33 cellular contexts compared by ENCODE assay signal in the genomic region with DNA sequence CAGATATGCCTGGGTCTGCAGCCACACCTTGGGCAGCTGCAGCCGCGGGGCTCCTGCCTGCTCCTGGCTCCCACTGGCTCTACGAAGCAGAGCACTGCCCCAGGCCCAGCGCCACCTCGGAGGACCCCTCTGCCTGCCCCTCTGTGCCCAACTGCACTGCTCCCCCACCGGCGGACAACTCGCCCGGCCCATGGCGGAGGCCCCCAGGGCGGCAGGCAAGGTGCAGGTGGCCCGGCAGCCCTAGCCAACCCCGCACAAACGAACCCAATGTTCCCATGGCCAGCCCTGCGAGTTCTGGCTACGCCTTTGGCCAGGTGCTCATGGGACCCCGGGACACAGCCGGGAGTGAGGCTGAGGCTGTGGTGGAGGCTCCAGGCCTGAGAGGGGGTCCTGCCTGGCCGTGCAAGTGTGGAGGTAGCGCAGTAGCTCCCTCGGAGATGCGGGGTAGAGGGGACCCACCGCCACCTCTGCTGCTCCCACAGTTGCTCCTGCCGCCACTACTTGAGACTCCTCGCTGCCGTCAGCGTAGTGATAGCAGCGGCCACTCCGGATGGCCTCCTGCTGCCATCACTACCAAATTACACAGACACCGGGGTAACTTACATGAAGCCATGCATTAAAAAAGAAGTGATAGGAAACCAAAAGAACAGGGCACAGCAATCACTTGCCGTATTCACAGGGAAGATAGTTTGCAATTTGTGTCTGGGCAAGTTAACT.
"Had no signal": no experiment of that assay in that cellular context is flagged by ENCODE, and none has a peak within 500 bp of the region (broad histone marks: within the 10 kb centered on the region; RNA-seq: fewer than 3 reads in every experiment).

No MANE protein-coding gene starts in this region.

- H3K4me1 ChIP-seq: body of pancreas, esophagus muscularis mucosa, foreskin keratinocyte, gastrocnemius medialis, heart right ventricle had no signal

- H3K27ac Mint-ChIP-seq: activated CD4-positive, alpha-beta T cell treated with anti-CD3 and anti-CD28 coated beads for 36 hours; activated CD8-positive, alpha-beta memory T cell treated with anti-CD3 and anti-CD28 coated beads, Interleukin-2, amount 10 ng/mL, durations not matched to agents 7 days and 5 days; activated CD8-positive, alpha-beta T cell treated with anti-CD3 and anti-CD28 coated beads for 36 hours; activated naive CD4-positive, alpha-beta T cell treated with anti-CD3 and anti-CD28 coated beads, Interleukin-2, amount 10 ng/mL, durations not matched to agents 7 days and 5 days; activated naive CD4-positive, alpha-beta T cell treated with anti-CD3 and anti-CD28 coated beads, Interleukin-2, amount 50 U/mL, for 72 hours; activated T-helper 1 cell treated with anti-CD3 and anti-CD28 coated beads, Interleukin-12 subunit alpha, Interleukin-12 subunit beta, Interleukin-2, Interleukin-4 antibody, amounts not matched to agents 30 ng/mL and 10 ng/mL and 1 ng/mL, durations not matched to agents 14 hours and 24 hours and 36 hours; activated T-helper 2 cell treated with anti-CD3 and anti-CD28 coated beads, Interferon-gamma antibody, Interleukin-2, Interleukin-4, amounts not matched to agents 10 μg/mL and 5 μg/mL and 100 μg/mL, durations not matched to agents 14 hours and 24 hours and 36 hours; effector memory CD8-positive, alpha-beta T cell; T-helper 17 cell; T-helper 2 cell treated with Interferon-gamma antibody and Interleukin-4, amounts not matched to agents 5 μg/mL and 100 μg/mL, for 36 hours had no signal

- H3K9me3 ChIP-seq: body of pancreas, esophagus muscularis mucosa, gastrocnemius medialis, heart right ventricle had no signal

- H3K27me3 Mint-ChIP-seq: activated CD4-positive, alpha-beta T cell treated with anti-CD3 and anti-CD28 coated beads for 36 hours; activated CD8-positive, alpha-beta memory T cell treated with anti-CD3 and anti-CD28 coated beads, Interleukin-2, amount 10 ng/mL, durations not matched to agents 7 days and 5 days; activated CD8-positive, alpha-beta T cell treated with anti-CD3 and anti-CD28 coated beads for 36 hours; activated naive CD4-positive, alpha-beta T cell treated with anti-CD3 and anti-CD28 coated beads, Interleukin-2, amount 10 ng/mL, durations not matched to agents 7 days and 5 days; effector memory CD8-positive, alpha-beta T cell; T-helper 17 cell had no signal

- H3K4me3 Mint-ChIP-seq: activated CD4-positive, alpha-beta T cell treated with anti-CD3 and anti-CD28 coated beads for 36 hours; activated CD8-positive, alpha-beta memory T cell treated with anti-CD3 and anti-CD28 coated beads, Interleukin-2, amount 10 ng/mL, durations not matched to agents 7 days and 5 days; activated CD8-positive, alpha-beta T cell treated with anti-CD3 and anti-CD28 coated beads for 36 hours; activated naive CD4-positive, alpha-beta T cell treated with anti-CD3 and anti-CD28 coated beads, Interleukin-2, amount 10 ng/mL, durations not matched to agents 7 days and 5 days; activated T-helper 1 cell treated with anti-CD3 and anti-CD28 coated beads, Interleukin-12 subunit alpha, Interleukin-12 subunit beta, Interleukin-2, Interleukin-4 antibody, amounts not matched to agents 30 ng/mL and 10 ng/mL and 1 ng/mL, durations not matched to agents 14 hours and 24 hours and 36 hours; effector memory CD8-positive, alpha-beta T cell; T-helper 17 cell; T-helper 2 cell treated with Interferon-gamma antibody and Interleukin-4, amounts not matched to agents 5 μg/mL and 100 μg/mL, for 36 hours had no signal

- H3K27ac ChIP-seq: body of pancreas, esophagus muscularis mucosa, foreskin keratinocyte, gastrocnemius medialis, heart right ventricle, WERI-Rb-1 had no signal

- H3K36me3 ChIP-seq: esophagus muscularis mucosa, gastrocnemius medialis, heart right ventricle, WERI-Rb-1 had no signal

- ATAC-seq: activated CD4-positive, alpha-beta T cell treated with anti-CD3 and anti-CD28 coated beads for 36 hours; activated CD8-positive, alpha-beta memory T cell treated with anti-CD3 and anti-CD28 coated beads, Interleukin-2, amount 10 ng/mL, durations not matched to agents 7 days and 5 days; activated CD8-positive, alpha-beta T cell treated with anti-CD3 and anti-CD28 coated beads for 36 hours; activated naive CD4-positive, alpha-beta T cell treated with anti-CD3 and anti-CD28 coated beads, Interleukin-2, amount 50 U/mL, for 72 hours; body of pancreas; effector memory CD8-positive, alpha-beta T cell; foreskin keratinocyte; gastrocnemius medialis; heart right ventricle; T-helper 17 cell had no signal

- H3K27me3 ChIP-seq: body of pancreas, foreskin keratinocyte, gastrocnemius medialis, heart right ventricle had no signal

- DNase-seq: activated CD4-positive, alpha-beta T cell treated with anti-CD3 and anti-CD28 coated beads for 36 hours; activated CD4-positive, alpha-beta T cell treated with anti-CD3 and anti-CD28 coated beads, Interleukin-2, amount 50 U/mL, for 1 hour; activated CD4-positive, alpha-beta T cell treated with anti-CD3 and anti-CD28 coated beads, Interleukin-2, amount 50 U/mL, for 48 hours; activated CD4-positive, CD25-positive, alpha-beta regulatory T cell; activated CD4-positive, CD25-positive, alpha-beta regulatory T cell treated with anti-CD3 and anti-CD28 coated beads, Interleukin-2, amount 50 U/mL, for 72 hours; activated CD8-positive, alpha-beta memory T cell treated with anti-CD3 and anti-CD28 coated beads, Interleukin-2, amount 10 ng/mL, durations not matched to agents 7 days and 5 days; activated CD8-positive, alpha-beta memory T cell treated with anti-CD3 and anti-CD28 coated beads, Interleukin-2, amount 50 U/mL, for 4 hours; activated CD8-positive, alpha-beta T cell treated with anti-CD3 and anti-CD28 coated beads for 36 hours; activated effector memory CD4-positive, alpha-beta T cell treated with anti-CD3 and anti-CD28 coated beads, Interleukin-2, amount 50 U/mL, for 16 hours; activated naive CD4-positive, alpha-beta T cell treated with anti-CD3 and anti-CD28 coated beads, Interleukin-2, amount 10 ng/mL, durations not matched to agents 7 days and 5 days; activated T-cell treated with anti-CD3 and anti-CD28 coated beads, Interleukin-2, amount 50 U/mL, for 1 hour; activated T-cell treated with anti-CD3 and anti-CD28 coated beads, Interleukin-2, amount 50 U/mL, for 48 hours; amniotic stem cell; anterior cingulate cortex; body of pancreas; caudate nucleus; cortex of kidney; dermis blood vessel endothelial cell; effector CD4-positive, alpha-beta T cell; effector memory CD8-positive, alpha-beta T cell; erythroblast; foreskin keratinocyte; gastrocnemius medialis; heart right ventricle; T-helper 1 cell; T-helper 17 cell; T1000; WERI-Rb-1 had no signal

- H3K4me3 ChIP-seq: body of pancreas, esophagus muscularis mucosa, gastrocnemius medialis, heart right ventricle had no signal

- H3K4me1 Mint-ChIP-seq: activated CD4-positive, alpha-beta T cell treated with anti-CD3 and anti-CD28 coated beads for 36 hours; T-helper 17 cell had no signal
